ENCODE assay signal across 12 cellular contexts in genomic region chr5:35069188-35069587, GRCh38. TPM values are rescaled to one million over a fixed set of nuclear protein-coding genes. Genes with fewer than 3 reads are reported as not detected.
"Had no signal": no experiment of that assay in that cellular context is flagged by ENCODE, and none has a peak within 500 bp of the region (broad histone marks: within the 10 kb centered on the region; RNA-seq: fewer than 3 reads in every experiment).

No MANE protein-coding gene starts in this region.

- H3K4me3 ChIP-seq: GM23248, GM23338, HAP-1 had no signal

- FAIRE-seq: H1, H54 had no signal

- H3K4me1 ChIP-seq: HAP-1 had no signal

- H3K9ac ChIP-seq: GM23248 had no signal

- H3K27ac ChIP-seq: GM23248 had no signal

- H3K9me3 ChIP-seq: HAP-1 had no signal

- ATAC-seq: GM23338, HCT116 had no signal

- H3K4me2 ChIP-seq: GM23338 had no signal

- DNase-seq: GM23248, GOT3, H7, H9, HCEC 1CT, HFFc6 had no signal

- H3K36me3 ChIP-seq: HAP-1 had no signal

- H2AFZ ChIP-seq: GM23248, GM23338 had no signal

RNA-seq across cellular contexts. Expression of gene AGXT2, which starts 21.4 kb away (rescaled TPM):
- total RNA-seq: GM23248, GM23338, H1, H4, H7, H9, HFFc6 had no signal
- polyA plus RNA-seq: GM23248, GM23338, H1 had no signal
